ENCODE assay signal across 38 cellular contexts in genomic region chr1:16022393-16022792, GRCh38. TPM values are rescaled to one million over a fixed set of nuclear protein-coding genes. Genes with fewer than 3 reads are reported as not detected.
"Had no signal": no experiment of that assay in that cellular context is flagged by ENCODE, and none has a peak within 500 bp of the region (broad histone marks: within the 10 kb centered on the region; RNA-seq: fewer than 3 reads in every experiment).

No MANE protein-coding gene starts in this region.

- H3K9me3 Mint-ChIP-seq: activated T-cell treated with anti-CD3 and anti-CD28 coated beads, Interleukin-2, amount 50 U/mL, for 72 hours; immature natural killer cell; natural killer cell treated with Interleukin-12 subunit alpha and Interleukin-12 subunit beta and Interleukin-15 and Interleukin-18, amount 100 ng/mL, for 72 hours; T-helper 1 cell treated with Interleukin-12 subunit alpha and Interleukin-12 subunit beta and Interleukin-4 antibody, amounts not matched to agents 30 μg/mL and 1 μg/mL, for 36 hours had no signal

- FAIRE-seq: TTC549 had no signal

- H3K36me3 Mint-ChIP-seq: activated naive CD8-positive, alpha-beta T cell; immature natural killer cell; natural killer cell treated with Interleukin-12 subunit alpha and Interleukin-12 subunit beta and Interleukin-15 and Interleukin-18, amount 100 ng/mL, for 72 hours had no signal

- H3K27me3 ChIP-seq: colonic mucosa, right lobe of liver had no signal

- H3K27ac ChIP-seq: colonic mucosa, dorsolateral prefrontal cortex, right lobe of liver, skin epidermis, VCaP had no signal

- H3K4me3 Mint-ChIP-seq: activated naive CD8-positive, alpha-beta T cell; activated T-cell treated with anti-CD3 and anti-CD28 coated beads, Interleukin-2, amount 50 U/mL, for 72 hours; immature natural killer cell; natural killer cell treated with Interleukin-12 subunit alpha and Interleukin-12 subunit beta and Interleukin-15 and Interleukin-18, amount 100 ng/mL, for 72 hours; T-helper 1 cell treated with Interleukin-12 subunit alpha and Interleukin-12 subunit beta and Interleukin-4 antibody, amounts not matched to agents 30 μg/mL and 1 μg/mL, for 36 hours had no signal

- H3K9me3 ChIP-seq: colonic mucosa, heart left ventricle, right lobe of liver, thoracic aorta had no signal

- H3K27ac Mint-ChIP-seq: activated naive CD8-positive, alpha-beta T cell; activated T-cell treated with anti-CD3 and anti-CD28 coated beads, Interleukin-2, amount 50 U/mL, for 72 hours; immature natural killer cell; natural killer cell treated with Interleukin-12 subunit alpha and Interleukin-12 subunit beta and Interleukin-15 and Interleukin-18, amount 100 ng/mL, for 72 hours; T-helper 1 cell treated with Interleukin-12 subunit alpha and Interleukin-12 subunit beta and Interleukin-4 antibody, amounts not matched to agents 30 μg/mL and 1 μg/mL, for 36 hours had no signal

- H3K4me1 ChIP-seq: colonic mucosa had no signal

- ATAC-seq: activated T-cell treated with anti-CD3 and anti-CD28 coated beads, Interleukin-2, amount 50 U/mL, for 72 hours; heart left ventricle; stimulated activated naive CD8-positive, alpha-beta T cell treated with anti-CD3 and anti-CD28 coated beads, Interleukin-15, Interleukin-2, amounts not matched to agents 100 U/mL and 50 U/mL, for 24 hours had no signal

- DNase-seq: activated CD4-positive, alpha-beta T cell treated with anti-CD3 and anti-CD28 coated beads for 4 hours; activated CD4-positive, alpha-beta T cell treated with anti-CD3 and anti-CD28 coated beads, Interleukin-2, amount 50 U/mL, for 4 hours; activated naive CD4-positive, alpha-beta T cell treated with Interleukin-2 at 50 U/mL for 16 hours; activated T-cell treated with anti-CD3 and anti-CD28 coated beads for 4 hours; activated T-cell treated with anti-CD3 and anti-CD28 coated beads, Interleukin-2, amount 50 U/mL, for 72 hours; anterior cingulate cortex; cerebellar nuclear complex; colonic mucosa; dorsolateral prefrontal cortex; effector memory CD4-positive, alpha-beta T cell; erythroblast; hypothalamus; immature natural killer cell; mesendoderm; nucleus accumbens; right lobe of liver; stimulated activated CD4-positive, alpha-beta T cell treated with anti-CD3 and anti-CD28 coated beads, Interleukin-12 subunit alpha, Interleukin-12 subunit beta, amount 100 ng/mL, for 4 hours; stimulated activated CD4-positive, alpha-beta T cell treated with anti-CD3 and anti-CD28 coated beads, Interleukin-4, amount 100 ng/mL, for 1 hour; stimulated activated naive CD8-positive, alpha-beta T cell treated with anti-CD3 and anti-CD28 coated beads, Interleukin-15, Interleukin-2, amounts not matched to agents 100 U/mL and 50 U/mL, for 24 hours; T-helper 9 cell; trophoblast cell had no signal

- H3K36me3 ChIP-seq: colonic mucosa, heart left ventricle, right lobe of liver, thoracic aorta had no signal

- H3K4me3 ChIP-seq: colonic mucosa, dorsolateral prefrontal cortex, heart left ventricle, lung, right lobe of liver, skin epidermis, thoracic aorta had no signal

- H3K4me1 Mint-ChIP-seq: immature natural killer cell had no signal

- H3K27me3 Mint-ChIP-seq: activated naive CD8-positive, alpha-beta T cell had no signal

RNA-seq across cellular contexts. Expression of gene CLCNKA, which starts 0.6 kb away (rescaled TPM):
- total RNA-seq: activated T-cell treated with anti-CD3 and anti-CD28 coated beads, Interleukin-2, amount 50 U/mL, for 72 hours; fibroblast of villous mesenchyme; kidney epithelial cell; mononuclear cell; pulmonary artery endothelial cell had no signal
- polyA plus RNA-seq: fibroblast of lung, immature natural killer cell had no signal

RNA-seq across cellular contexts. Expression of gene HSPB7, which starts 4.5 kb away (rescaled TPM):
- total RNA-seq: activated T-cell treated with anti-CD3 and anti-CD28 coated beads, Interleukin-2, amount 50 U/mL, for 72 hours; kidney epithelial cell; mononuclear cell; natural killer cell treated with Interleukin-12 subunit alpha and Interleukin-12 subunit beta and Interleukin-15 and Interleukin-18, amount 100 ng/mL, for 72 hours; pulmonary artery endothelial cell had no signal
- polyA plus RNA-seq: immature natural killer cell had no signal

RNA-seq across cellular contexts. Expression of gene SRARP, which starts 18.4 kb away (rescaled TPM):
- total RNA-seq: activated T-cell treated with anti-CD3 and anti-CD28 coated beads, Interleukin-2, amount 50 U/mL, for 72 hours; colonic mucosa; fibroblast of lung; fibroblast of villous mesenchyme; kidney epithelial cell; left lobe of liver; lung; mononuclear cell; natural killer cell treated with Interleukin-12 subunit alpha and Interleukin-12 subunit beta and Interleukin-15 and Interleukin-18, amount 100 ng/mL, for 72 hours; pulmonary artery endothelial cell; right lobe of liver; subcutaneous adipose tissue; thoracic aorta had no signal
- polyA plus RNA-seq: adipose tissue, fibroblast of lung, immature natural killer cell had no signal

RNA-seq across cellular contexts. Expression of gene CLCNKB, which starts 21.2 kb away (rescaled TPM):
- total RNA-seq: activated T-cell treated with anti-CD3 and anti-CD28 coated beads, Interleukin-2, amount 50 U/mL, for 72 hours; left lobe of liver; mononuclear cell; natural killer cell treated with Interleukin-12 subunit alpha and Interleukin-12 subunit beta and Interleukin-15 and Interleukin-18, amount 100 ng/mL, for 72 hours; right lobe of liver; thoracic aorta had no signal
- polyA plus RNA-seq: immature natural killer cell had no signal
